18 cellular contexts compared by ENCODE assay signal in genomic region chr11:19338375-19338774, GRCh38.
"Had no signal": no experiment of that assay in that cellular context is flagged by ENCODE, and none has a peak within 500 bp of the region (broad histone marks: within the 10 kb centered on the region; RNA-seq: fewer than 3 reads in every experiment).

No MANE protein-coding gene starts in this region.

- ATAC-seq: naive thymus-derived CD8-positive, alpha-beta T cell; natural killer cell; natural killer cell treated with Interleukin-12 subunit alpha and Interleukin-12 subunit beta and Interleukin-15 and Interleukin-18, amount 100 ng/mL, for 72 hours; pancreas; psoas muscle; right cardiac atrium; right lobe of liver; sciatic nerve had no signal

- H3K4me3 ChIP-seq: neural progenitor cell, ovary, pancreas, prostate gland, psoas muscle, right atrium auricular region, right lobe of liver, sigmoid colon, skin epidermis, smooth muscle cell, spleen had no signal

- H3K4me1 ChIP-seq: pancreas, parathyroid adenoma, prostate gland, psoas muscle, right atrium auricular region, sigmoid colon, spleen had no signal

- H3K27ac ChIP-seq: neural progenitor cell, neutrophil, ovary, pancreas, parathyroid adenoma, prostate gland, psoas muscle, right atrium auricular region, right lobe of liver, sigmoid colon, skin epidermis, spleen had no signal

- H3K36me3 ChIP-seq: neural progenitor cell, neutrophil, ovary, pancreas, prostate gland, right atrium auricular region, right lobe of liver, sigmoid colon, spleen had no signal

- H3K9me3 ChIP-seq: neutrophil, ovary, pancreas, prostate gland, psoas muscle, right atrium auricular region, right lobe of liver, sigmoid colon, spleen had no signal
